In the genomic region with DNA sequence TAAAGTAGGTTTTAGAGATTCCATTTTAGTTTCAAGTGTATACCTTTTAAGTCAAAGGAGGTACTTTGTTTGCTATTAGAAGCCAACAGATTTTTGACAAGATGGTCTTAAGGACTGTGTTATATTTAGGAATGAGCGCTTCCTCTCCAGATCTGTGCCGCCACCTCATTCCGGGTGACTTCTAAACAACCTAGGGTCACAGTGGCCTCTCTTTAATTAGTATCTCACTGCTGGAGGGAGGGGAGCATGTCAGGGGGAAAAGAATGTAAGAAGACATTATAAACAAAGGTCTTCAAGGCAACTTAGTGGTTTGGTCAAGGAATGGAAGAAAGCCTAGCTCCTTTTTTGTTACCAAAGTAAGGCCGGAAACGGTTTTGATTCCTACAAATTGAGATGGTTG, we compare ENCODE assay signal across 15 cellular contexts.
DNase-seq lines count a peak whose midpoint lies in the region; ATAC-seq and TF ChIP-seq lines count a peak whose summit lies in the region.
"Had no signal": no experiment of that assay in that cellular context is flagged by ENCODE, and none has a peak within 500 bp of the region (broad histone marks: within the 10 kb centered on the region; RNA-seq: fewer than 3 reads in every experiment).

No MANE protein-coding gene starts in this region.

- peak overlapping the region; percentile 78 for H3K27ac Mint-ChIP-seq in activated T-cell treated with anti-CD3 and anti-CD28 coated beads, Interleukin-2, amount 50 U/mL, for 24 hours
- H3K27ac Mint-ChIP-seq in activated CD8-positive, alpha-beta T cell treated with anti-CD3 and anti-CD28 coated beads for 36 hours = peak overlapping the region; percentile 55
- H3K27ac Mint-ChIP-seq in stimulated activated effector memory CD8-positive, alpha-beta T cell treated with anti-CD3 and anti-CD28 coated beads, Interleukin-12 subunit alpha, Interleukin-12 subunit beta, amount 100 ng/mL, for 72 hours = peak overlapping the region; percentile 65
- H3K27ac Mint-ChIP-seq: endodermal cell had no signal

- H3K27me3 ChIP-seq in lower lobe of right lung (ENCODE audit: low read depth) = no peaks in the 10 kb centered on the region

- peaks cover 22% of the 10 kb centered on the region for H3K36me3 Mint-ChIP-seq in activated T-cell treated with anti-CD3 and anti-CD28 coated beads, Interleukin-2, amount 50 U/mL, for 24 hours (ENCODE audit: low read depth)
- H3K36me3 Mint-ChIP-seq in activated T-cell treated with anti-CD3 and anti-CD28 coated beads, Interleukin-2, amount 50 U/mL, for 4 hours (ENCODE audit: insufficient read depth) = peaks cover 5% of the 10 kb centered on the region
- H3K36me3 Mint-ChIP-seq in activated CD8-positive, alpha-beta T cell treated with anti-CD3 and anti-CD28 coated beads for 36 hours (ENCODE audit: low read depth) = peaks cover 18% of the 10 kb centered on the region
- H3K36me3 Mint-ChIP-seq in stimulated activated effector memory CD8-positive, alpha-beta T cell treated with anti-CD3 and anti-CD28 coated beads, Interleukin-12 subunit alpha, Interleukin-12 subunit beta, amount 100 ng/mL, for 72 hours = peaks cover 6% of the 10 kb centered on the region

- no peak overlapping the region for H3K4me3 ChIP-seq in lower lobe of right lung

- POLR2A ChIA-PET in activated CD8-positive, alpha-beta T cell treated with anti-CD3 and anti-CD28 coated beads for 36 hours (lab: Charles Lee) = interaction anchor here (1.4 kb wide), 1 partner anchor 39 kb away, joined by 4 read pairs; no protein-coding TSS in a partner anchor

- intact Hi-C loops in activated CD8-positive, alpha-beta T cell treated with anti-CD3 and anti-CD28 coated beads for 36 hours (cut with micrococcal nuclease) = loop anchor here (5.0 kb wide), 1 partner anchor 66 kb away; a partner anchor contains a TSS
- intact Hi-C loops in lower lobe of right lung (cut with DNase I) = no loop called here

- H3K4me3 Mint-ChIP-seq in activated T-cell treated with anti-CD3 and anti-CD28 coated beads, Interleukin-2, amount 50 U/mL, for 24 hours = no peak overlapping the region
- H3K4me3 Mint-ChIP-seq in activated T-cell treated with anti-CD3 and anti-CD28 coated beads, Interleukin-2, amount 50 U/mL, for 4 hours = no peak overlapping the region
- no peak overlapping the region for H3K4me3 Mint-ChIP-seq in activated CD8-positive, alpha-beta T cell treated with anti-CD3 and anti-CD28 coated beads for 36 hours
- no peak overlapping the region for H3K4me3 Mint-ChIP-seq in stimulated activated effector memory CD8-positive, alpha-beta T cell treated with anti-CD3 and anti-CD28 coated beads, Interleukin-12 subunit alpha, Interleukin-12 subunit beta, amount 100 ng/mL, for 72 hours
- H3K4me3 Mint-ChIP-seq: endodermal cell had no signal

- H3K27me3 Mint-ChIP-seq in activated T-cell treated with anti-CD3 and anti-CD28 coated beads, Interleukin-2, amount 50 U/mL, for 24 hours = no peaks in the 10 kb centered on the region
- no peaks in the 10 kb centered on the region for H3K27me3 Mint-ChIP-seq in activated T-cell treated with anti-CD3 and anti-CD28 coated beads, Interleukin-2, amount 50 U/mL, for 4 hours (ENCODE audit: low read depth)
- no peaks in the 10 kb centered on the region for H3K27me3 Mint-ChIP-seq in activated CD8-positive, alpha-beta T cell treated with anti-CD3 and anti-CD28 coated beads for 36 hours

- DNase-seq in activated T-cell treated with anti-CD3 and anti-CD28 coated beads, Interleukin-2, amount 50 U/mL, for 24 hours = no peak
- no peak for DNase-seq in activated T-cell treated with anti-CD3 and anti-CD28 coated beads, Interleukin-2, amount 50 U/mL, for 4 hours
- no peak for DNase-seq in activated CD8-positive, alpha-beta T cell treated with anti-CD3 and anti-CD28 coated beads for 36 hours
- DNase-seq in lower lobe of right lung = no peak
- DNase-seq in stimulated activated effector memory CD8-positive, alpha-beta T cell treated with anti-CD3 and anti-CD28 coated beads, Interleukin-12 subunit alpha, Interleukin-12 subunit beta, amount 100 ng/mL, for 72 hours (ENCODE audit: low spot score in 2 of 2) = no peak
- no peak for DNase-seq in RPMI8226
- DNase-seq in stimulated activated CD4-positive, alpha-beta T cell treated with anti-CD3 and anti-CD28 coated beads, Interleukin-12 subunit alpha, Interleukin-12 subunit beta, amount 100 ng/mL, for 4 hours = no peak
- DNase-seq in NCI-H526 (lab: John Stamatoyannopoulos, UW) = no peak
- DNase-seq: ACHN, endodermal cell, NCI-H1930, NCI-H69, substantia nigra, T1000 had no signal

- ATAC-seq in activated T-cell treated with anti-CD3 and anti-CD28 coated beads, Interleukin-2, amount 50 U/mL, for 4 hours = no peak
- ATAC-seq in activated CD8-positive, alpha-beta T cell treated with anti-CD3 and anti-CD28 coated beads for 36 hours = no peak
- ATAC-seq in lower lobe of right lung = no peak
- no peak for ATAC-seq in stimulated activated effector memory CD8-positive, alpha-beta T cell treated with anti-CD3 and anti-CD28 coated beads, Interleukin-12 subunit alpha, Interleukin-12 subunit beta, amount 100 ng/mL, for 72 hours

- H3K27ac ChIP-seq in lower lobe of right lung = peak overlapping the region; percentile 56
- H3K27ac ChIP-seq: RWPE1 had no signal

- TF ChIP-seq CTCF in activated CD8-positive, alpha-beta T cell treated with anti-CD3 and anti-CD28 coated beads for 36 hours (IDR thresholded peaks at IDR 0.05) = no peak
- no peak for TF ChIP-seq CTCF in lower lobe of right lung (IDR thresholded peaks at IDR 0.05)

- H3K4me1 Mint-ChIP-seq in activated T-cell treated with anti-CD3 and anti-CD28 coated beads, Interleukin-2, amount 50 U/mL, for 24 hours (ENCODE audit: low read depth) = peaks cover 70% of the 10 kb centered on the region
- peaks cover 61% of the 10 kb centered on the region for H3K4me1 Mint-ChIP-seq in activated T-cell treated with anti-CD3 and anti-CD28 coated beads, Interleukin-2, amount 50 U/mL, for 4 hours (ENCODE audit: low read depth)
- H3K4me1 Mint-ChIP-seq in activated CD8-positive, alpha-beta T cell treated with anti-CD3 and anti-CD28 coated beads for 36 hours (ENCODE audit: low read depth) = peaks cover 65% of the 10 kb centered on the region
- peaks cover 59% of the 10 kb centered on the region for H3K4me1 Mint-ChIP-seq in stimulated activated effector memory CD8-positive, alpha-beta T cell treated with anti-CD3 and anti-CD28 coated beads, Interleukin-12 subunit alpha, Interleukin-12 subunit beta, amount 100 ng/mL, for 72 hours

- CTCF ChIA-PET in activated CD8-positive, alpha-beta T cell treated with anti-CD3 and anti-CD28 coated beads for 36 hours (lab: Charles Lee) = interaction anchor here (2.1 to 3.8 kb wide), 2 partner anchors 20 to 103 kb away, joined by 6 to 29 read pairs; no protein-coding TSS in a partner anchor

- peaks cover 8% of the 10 kb centered on the region for H3K9me3 Mint-ChIP-seq in activated T-cell treated with anti-CD3 and anti-CD28 coated beads, Interleukin-2, amount 50 U/mL, for 24 hours
- no peaks in the 10 kb centered on the region for H3K9me3 Mint-ChIP-seq in activated T-cell treated with anti-CD3 and anti-CD28 coated beads, Interleukin-2, amount 50 U/mL, for 4 hours
- peaks cover 13% of the 10 kb centered on the region for H3K9me3 Mint-ChIP-seq in activated CD8-positive, alpha-beta T cell treated with anti-CD3 and anti-CD28 coated beads for 36 hours
- H3K9me3 Mint-ChIP-seq in stimulated activated effector memory CD8-positive, alpha-beta T cell treated with anti-CD3 and anti-CD28 coated beads, Interleukin-12 subunit alpha, Interleukin-12 subunit beta, amount 100 ng/mL, for 72 hours = peaks cover 8% of the 10 kb centered on the region

- peaks cover 5% of the 10 kb centered on the region for H3K9me3 ChIP-seq in lower lobe of right lung

- H3K36me3 ChIP-seq in lower lobe of right lung = no peaks in the 10 kb centered on the region

- H3K4me1 ChIP-seq in lower lobe of right lung = peaks cover 38% of the 10 kb centered on the region
